Comparison of ENCODE assay signal across 18 cellular contexts in genomic region chr11:126442523-126442922, GRCh38.
DNase-seq lines count a peak whose midpoint lies in the region; ATAC-seq, FAIRE-seq and TF ChIP-seq lines count a peak whose summit lies in the region.
"Had no signal": no experiment of that assay in that cellular context is flagged by ENCODE, and none has a peak within 500 bp of the region (broad histone marks: within the 10 kb centered on the region; RNA-seq: fewer than 3 reads in every experiment).

No MANE protein-coding gene starts in this region.

- peak overlapping the region; percentile 73 for H3K9ac ChIP-seq in neural cell (ENCODE audit: low read length)

- no peaks in the 10 kb centered on the region for H3K79me2 ChIP-seq in neural cell (replicated peaks; ENCODE audit: insufficient read depth, low read length)

- H3F3A ChIP-seq in neural cell (ENCODE audit: insufficient read depth, low read length, poor library complexity, severe bottlenecking), result peaks cover 5% of the 10 kb centered on the region

- no peak overlapping the region for H2AFZ ChIP-seq in neural cell (ENCODE audit: low read depth, low read length)

- TF ChIP-seq RAD21 in neural cell (conservative IDR thresholded peaks at IDR 0.05), result no peak

- FAIRE-seq in GM19239 (lab: Jason Lieb, UNC), result no peak
- FAIRE-seq: HepG2, K562 had no signal

- no peak for TF ChIP-seq CTCF in neural cell (IDR thresholded peaks at IDR 0.05; ENCODE audit: poor library complexity, severe bottlenecking)

- ATAC-seq in GM18520 (IDR thresholded peaks at IDR 0.05; ENCODE audit: unreplicated experiment), result no peak
- ATAC-seq: CD8-positive, alpha-beta T cell; HepG2; K562; PC-3 had no signal

- no peaks in the 10 kb centered on the region for H4K20me1 ChIP-seq in neural cell (ENCODE audit: insufficient read depth)

- peak overlapping the region; percentile 99 for H3K27ac ChIP-seq in neural cell (ENCODE audit: low read length)
- H3K27ac ChIP-seq: 22Rv1, HL-60 had no signal

- TF ChIP-seq EP300 in neural cell (conservative IDR thresholded peaks at IDR 0.05; ENCODE audit: poor library complexity, severe bottlenecking), result no peak

- H3K36me3 ChIP-seq in neural cell (ENCODE audit: insufficient read depth, low read length), result no peaks in the 10 kb centered on the region
- H3K36me3 ChIP-seq: HAP-1 had no signal

- peak overlapping the region; percentile 49 for H3K4me2 ChIP-seq in neural cell (ENCODE audit: low read length)

- peak overlapping the region; percentile 50 for H3K4me3 ChIP-seq in neural cell (ENCODE audit: low read length)
- H3K4me3 ChIP-seq: HAP-1, K562 had no signal

- H3K27me3 ChIP-seq in neural cell (ENCODE audit: insufficient read depth, low read depth, low read length), result no peaks in the 10 kb centered on the region

- no peaks in the 10 kb centered on the region for H3K9me3 ChIP-seq in neural cell (ENCODE audit: low read length)
- H3K9me3 ChIP-seq: HAP-1 had no signal

- DNase-seq in NCI-H1417 (lab: John Stamatoyannopoulos, UW) (peak in 2 of 3 experiments; percentile 81 to 84), NCI-H1417 treated with DMSO at 0.1 percent for 48 hours (lab: John Stamatoyannopoulos, UW) (no peak), ELF-1 (ENCODE audit: low read depth, low spot score) (peak; percentile 60), NCI-H69 (lab: John Stamatoyannopoulos, UW) (peak; percentile 38), GM19239 (ENCODE audit: insufficient read length, low spot score) (no peak), islet precursor cell (no peak)
- DNase-seq: ACHN; CD8-positive, alpha-beta T cell; EL; NCI-H2029; PC-3 had no signal

- H3K9me2 ChIP-seq in neural cell (ENCODE audit: insufficient read depth, low read length), result no peaks in the 10 kb centered on the region

TF ChIP-seq in neural cell, 6 proteins besides CTCF, POLR2A, EP300 and RAD21:
- TF ChIP-seq SMC3 (conservative IDR thresholded peaks at IDR 0.05; ENCODE audit: poor library complexity) (no peak), TAF1 (IDR thresholded peaks at IDR 0.05; ENCODE audit: low read depth) (no peak), MXI1 (conservative IDR thresholded peaks at IDR 0.05; ENCODE audit: poor library complexity, severe bottlenecking) (no peak), EZH2 (IDR thresholded peaks at IDR 0.05; ENCODE audit: borderline replicate concordance, insufficient read depth, low read length, poor library complexity, severe bottlenecking) (no peak), REST (IDR thresholded peaks at IDR 0.05; ENCODE audit: borderline replicate concordance) (no peak)

Comparison
In these comparisons a context has a peak if more than half of its experiments do, and no peak if none do; other contexts are left out.
1. DNase-seq: peak in NCI-H1417 (2 of 3), ELF-1 (single experiment) and NCI-H69 (single experiment); none in NCI-H1417 treated with DMSO at 0.1 percent for 48 hours (single experiment), GM19239 (single experiment) and islet precursor cell (single experiment).